13 cellular contexts compared by ENCODE assay signal in genomic region chr21:38957575-38958340, GRCh38.
A peak's percentile ranks its signal among the peaks of the same experiment; 100 is the strongest.
DNase-seq lines count a peak whose midpoint lies in the region; ATAC-seq, FAIRE-seq and TF ChIP-seq lines count a peak whose summit lies in the region.
"Had no signal": no experiment of that assay in that cellular context is flagged by ENCODE, and none has a peak within 500 bp of the region (broad histone marks: within the 10 kb centered on the region; RNA-seq: fewer than 3 reads in every experiment).

No MANE protein-coding gene starts in this region.

- no peaks in the 10 kb centered on the region for H3K27me3 ChIP-seq in bronchial epithelial cell (ENCODE audit: control insufficient read depth, insufficient read depth, low read length)
- H3K27me3 ChIP-seq: body of pancreas, foreskin keratinocyte, SJCRH30 had no signal

- H3K27ac ChIP-seq in HEK293 (ENCODE audit: extremely low read depth, low read depth, low read length), result no peak overlapping the region
- H3K27ac ChIP-seq: foreskin keratinocyte, SJCRH30 had no signal

- DNase-seq in NCI-H2107 (lab: John Stamatoyannopoulos, UW), result peak; percentile 77
- peak; percentile 78 for DNase-seq in bronchial epithelial cell (ENCODE audit: low read depth)
- no peak for DNase-seq in activated gamma-delta T cell (lab: John Stamatoyannopoulos, UW)
- DNase-seq in GM10248 (ENCODE audit: extremely low spot score), result no peak
- DNase-seq: activated gamma-delta T cell treated with Interleukin-2 at 50 U/mL for 16 hours, C1 segment of cervical spinal cord, SJCRH30 had no signal

- FAIRE-seq in bronchial epithelial cell (lab: Jason Lieb, UNC), result peak; percentile 86

- CTCF ChIA-PET in HEK293 (lab: Yijun Ruan, JAX), result interaction anchor here (1.3 to 2.8 kb wide), 3 partner anchors 9 to 223 kb away, joined by 3 to 7 read pairs (median 7); no protein-coding TSS in a partner anchor
- CTCF ChIA-PET in GM10248 (lab: Yijun Ruan, JAX), result interaction anchor here (1.3 kb wide), 1 partner anchor 16 kb away, joined by 3 read pairs; no protein-coding TSS in a partner anchor

- peaks cover 39% of the 10 kb centered on the region for H3K4me1 Mint-ChIP-seq in nephron

- no peak overlapping the region for H3K4me3 ChIP-seq in HEK293 (ENCODE audit: low read depth, low read length)
- no peak overlapping the region for H3K4me3 ChIP-seq in bronchial epithelial cell (ENCODE audit: low read depth, low read length)
- H3K4me3 ChIP-seq: body of pancreas, SJCRH30 had no signal

- peaks cover 22% of the 10 kb centered on the region for H3K9me3 Mint-ChIP-seq in nephron

- peaks cover 8% of the 10 kb centered on the region for H3K36me3 Mint-ChIP-seq in nephron (ENCODE audit: low read depth)

- TF ChIP-seq CTCF in HEK293 (tag by site-specific recombination; IDR thresholded peaks at IDR 0.05) (no peak), bronchial epithelial cell (IDR thresholded peaks at IDR 0.05; ENCODE audit: insufficient read depth, low read length, severe bottlenecking) (no peak), nephron (IDR thresholded peaks at IDR 0.05; ENCODE audit: unreplicated experiment in 3 of 3) (no peak), GM10248 (IDR thresholded peaks at IDR 0.05; ENCODE audit: control extremely low read depth, extremely low read depth, low read depth, missing control alignments) (no peak)

- peaks cover 10% of the 10 kb centered on the region for H3K27me3 Mint-ChIP-seq in nephron (ENCODE audit: low read depth)

- H3K27ac Mint-ChIP-seq in nephron, result peak overlapping the region; percentile 96 to 99 (median 97)

- no peak overlapping the region for H3K4me3 Mint-ChIP-seq in nephron

- H3K36me3 ChIP-seq in HEK293 (ENCODE audit: control insufficient read depth in 2 of 2, insufficient read depth in 1 of 2, low read length in 2 of 2), result no peaks in the 10 kb centered on the region
- H3K36me3 ChIP-seq in bronchial epithelial cell (ENCODE audit: control insufficient read depth, insufficient read depth, low read length), result no peaks in the 10 kb centered on the region
- H3K36me3 ChIP-seq: SJCRH30 had no signal

- H3K4me1 ChIP-seq in HEK293 (ENCODE audit: control insufficient read depth, insufficient read depth, low read length), result peaks cover 13% of the 10 kb centered on the region
- H3K4me1 ChIP-seq: SJCRH30 had no signal

- POLR2A ChIA-PET in HEK293 (lab: Yijun Ruan, JAX) (no interaction called here), GM10248 (lab: Yijun Ruan, JAX) (no interaction called here)

- ATAC-seq in GM19328 (IDR thresholded peaks at IDR 0.05; ENCODE audit: unreplicated experiment), result no peak
- ATAC-seq in HG02870 (IDR thresholded peaks at IDR 0.05; ENCODE audit: unreplicated experiment), result no peak
- ATAC-seq: foreskin keratinocyte had no signal

- no peaks in the 10 kb centered on the region for H3K9me3 ChIP-seq in HEK293 (ENCODE audit: control insufficient read depth, insufficient read depth, low read depth, low read length)
- H3K9me3 ChIP-seq: body of pancreas, SJCRH30 had no signal

TF ChIP-seq in HEK293, 187 proteins besides CTCF, POLR2A, EP300 and RAD21:
- TF ChIP-seq ZNF747 (tag by site-specific recombination; IDR thresholded peaks at IDR 0.05), result 0 out of 2 replicates have a peak, but pooled peaks have one; percentile 49
- no peak for TF ChIP-seq ZBTB20 (tag by site-specific recombination; IDR thresholded peaks at IDR 0.05)
- no peak for TF ChIP-seq ZNF530 (tag by site-specific recombination; IDR thresholded peaks at IDR 0.05; ENCODE audit: low read depth)
- TF ChIP-seq ZNF398 (tag by site-specific recombination; IDR thresholded peaks at IDR 0.05), result peak; percentile 30; the same call in 1 of the 2 replicates
- no peak for TF ChIP-seq ZBTB10 (tag by site-specific recombination; IDR thresholded peaks at IDR 0.05)
- no peak for TF ChIP-seq ZNF792 (tag by site-specific recombination; IDR thresholded peaks at IDR 0.05)
- TF ChIP-seq PATZ1 (tag by site-specific recombination; IDR thresholded peaks at IDR 0.05), result 0 out of 2 replicates have a peak, but pooled peaks have one; percentile 21
- no peak for TF ChIP-seq ZNF24 (tag by site-specific recombination; IDR thresholded peaks at IDR 0.05)
- TF ChIP-seq SCRT2 (tag by site-specific recombination; IDR thresholded peaks at IDR 0.05), result peak; percentile 85
- no peak for TF ChIP-seq SP2 (tag by site-specific recombination; IDR thresholded peaks at IDR 0.05)
- TF ChIP-seq ZNF350 (tag by site-specific recombination; IDR thresholded peaks at IDR 0.05), result no peak
- TF ChIP-seq SCRT1 (tag by site-specific recombination; IDR thresholded peaks at IDR 0.05; ENCODE audit: borderline replicate concordance), result peak; percentile 36; the same call in 1 of the 2 replicates
- no peak for TF ChIP-seq ZNF660 (tag by site-specific recombination; IDR thresholded peaks at IDR 0.05)
- TF ChIP-seq ZNF26 (tag by site-specific recombination; IDR thresholded peaks at IDR 0.05), result no peak
- TF ChIP-seq EGR2 (tag by site-specific recombination; IDR thresholded peaks at IDR 0.05; ENCODE audit: low read depth), result peak; percentile 58

Comparison
In these comparisons a context has a peak if more than half of its experiments do, and no peak if none do; other contexts are left out.
1. DNase-seq: peak in NCI-H2107 (single experiment) and bronchial epithelial cell (single experiment); none in activated gamma-delta T cell (single experiment) and GM10248 (single experiment).